8 cellular contexts compared by ENCODE assay signal in the genomic region with DNA sequence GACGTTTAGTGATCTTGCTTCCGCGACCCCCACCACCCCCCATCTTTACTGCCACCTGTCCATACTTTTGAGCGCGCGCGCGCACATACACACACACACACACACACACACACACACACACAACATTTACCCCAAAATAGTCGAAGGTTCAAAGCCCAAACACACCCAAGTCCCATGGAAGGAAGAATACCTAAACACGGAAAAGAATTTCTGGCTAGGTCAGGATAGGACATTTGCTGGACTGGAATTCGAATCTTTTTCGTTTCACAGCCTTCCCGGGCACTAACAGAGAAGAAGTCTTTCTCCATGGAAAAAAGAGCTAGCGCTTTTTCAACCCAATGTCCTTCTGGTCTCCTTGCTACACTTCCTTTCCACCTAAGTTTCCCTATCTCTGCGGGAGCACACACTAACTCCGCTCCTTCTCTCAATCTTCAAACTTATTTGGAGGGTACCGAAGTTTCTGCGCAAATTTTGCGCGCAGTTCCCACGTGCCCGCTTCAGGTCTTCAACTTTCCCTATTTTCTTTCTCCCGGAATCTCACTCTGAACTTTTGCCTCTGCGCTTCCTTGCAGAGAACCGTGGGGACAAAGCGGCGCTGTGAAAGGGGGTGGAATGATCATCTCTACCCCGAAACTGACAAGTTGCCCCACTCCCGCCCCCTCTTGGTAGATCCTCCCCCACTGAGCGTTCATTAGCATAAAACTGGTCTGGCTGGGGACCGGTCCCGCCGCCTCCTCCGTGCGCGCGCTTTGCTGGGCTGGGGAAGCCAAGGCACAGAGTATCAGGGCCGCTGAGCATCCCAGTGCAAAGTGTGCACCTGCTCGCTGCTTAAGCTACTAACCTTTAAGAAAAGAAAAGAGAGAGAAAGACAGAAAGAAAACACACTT. TPM values are rescaled to one million over a fixed set of nuclear protein-coding genes. Genes with fewer than 3 reads are reported as not detected.
DNase-seq lines count a peak whose midpoint lies in the region; ATAC-seq and TF ChIP-seq lines count a peak whose summit lies in the region.

No MANE protein-coding gene starts in this region.

- POLR2A ChIA-PET in activated CD8-positive, alpha-beta T cell treated with anti-CD3 and anti-CD28 coated beads for 36 hours (lab: Charles Lee) = no interaction called here

- H3K27me3 Mint-ChIP-seq in activated CD8-positive, alpha-beta T cell treated with anti-CD3 and anti-CD28 coated beads for 36 hours = peaks cover 37% of the 10 kb centered on the region

- no peak overlapping the region for H4K91ac ChIP-seq in trophoblast cell (ENCODE audit: low read depth, low read length)

- H3K4me1 Mint-ChIP-seq in activated CD8-positive, alpha-beta T cell treated with anti-CD3 and anti-CD28 coated beads for 36 hours (ENCODE audit: low read depth) = peaks cover 20% of the 10 kb centered on the region

- H4K8ac ChIP-seq in trophoblast cell (ENCODE audit: low read depth, low read length) = no peak overlapping the region

- H4K12ac ChIP-seq in trophoblast cell (ENCODE audit: low read depth, low read length) = no peak overlapping the region

- no peaks in the 10 kb centered on the region for H3K9me3 Mint-ChIP-seq in activated CD8-positive, alpha-beta T cell treated with anti-CD3 and anti-CD28 coated beads for 36 hours

- peak overlapping the region; percentile 99 for H3K4me2 ChIP-seq in trophoblast cell (ENCODE audit: low read length)

- no peak overlapping the region for H2BK120ac ChIP-seq in trophoblast cell (ENCODE audit: insufficient read depth, low read length, poor library complexity)

- H3K36me3 ChIP-seq in HAP-1 (replicated peaks) (no peaks in the 10 kb centered on the region), trophoblast cell (ENCODE audit: control insufficient read depth in 1 of 2, insufficient read depth in 2 of 2, low read length in 2 of 2) (no peaks in the 10 kb centered on the region)

- H2BK5ac ChIP-seq in trophoblast cell (ENCODE audit: low read depth, low read length, poor library complexity) = no peak overlapping the region

- in situ Hi-C loops in HAP-1 (cut with MboI; ENCODE audit: low sequenced_read_pairs) = loop anchor here (25.0 kb wide), 1 partner anchor 102 kb away; no protein-coding TSS in a partner anchor

- no peak overlapping the region for H3K23ac ChIP-seq in trophoblast cell (ENCODE audit: low read length)

- H3K4ac ChIP-seq in trophoblast cell (ENCODE audit: low read depth, low read length) = no peak overlapping the region

- peak; percentile 10; the same call in 1 of the 2 replicates for TF ChIP-seq CTCF in 22Rv1 (IDR thresholded peaks at IDR 0.05)
- TF ChIP-seq CTCF in activated CD8-positive, alpha-beta T cell treated with anti-CD3 and anti-CD28 coated beads for 36 hours (IDR thresholded peaks at IDR 0.05) = no peak

- no peak overlapping the region for H2BK12ac ChIP-seq in trophoblast cell (ENCODE audit: low read length)

- peak overlapping the region; percentile 62 for H3K4me3 Mint-ChIP-seq in activated CD8-positive, alpha-beta T cell treated with anti-CD3 and anti-CD28 coated beads for 36 hours

- H3K4me3 ChIP-seq in HAP-1 = peak overlapping the region; percentile 74
- H3K4me3 ChIP-seq in trophoblast cell (ENCODE audit: low read depth, low read length) = peak overlapping the region; percentile 64

- H3K27me3 ChIP-seq in HAP-1 (ENCODE audit: low read depth) (no peaks in the 10 kb centered on the region), trophoblast cell (ENCODE audit: insufficient read depth, low read length) (peaks cover 28% of the 10 kb centered on the region)

- no peak overlapping the region for H2AFZ ChIP-seq in trophoblast cell (ENCODE audit: insufficient read depth, low read length, poor library complexity)

- no peak overlapping the region for H2AK5ac ChIP-seq in trophoblast cell (ENCODE audit: low read length)

- H3K9ac ChIP-seq in trophoblast cell (ENCODE audit: low read length) = no peak overlapping the region

- CTCF ChIA-PET in activated CD8-positive, alpha-beta T cell treated with anti-CD3 and anti-CD28 coated beads for 36 hours (lab: Charles Lee) = interaction anchor here (0.8 kb wide), 1 partner anchor 15 kb away, joined by 4 read pairs; no protein-coding TSS in a partner anchor

- H3K79me1 ChIP-seq in trophoblast cell (ENCODE audit: low read length) = no peaks in the 10 kb centered on the region

- DNase-seq in HAP-1 (ENCODE audit: low spot score in 2 of 2) (peak; percentile 84 to 91), Right ventricle myocardium superior (peak; percentile 71), trophoblast cell (no peak), NCI-H510A (lab: John Stamatoyannopoulos, UW) (no peak), H4 (ENCODE audit: low spot score) (no peak)
- DNase-seq in activated CD8-positive, alpha-beta T cell treated with anti-CD3 and anti-CD28 coated beads for 36 hours = peak; percentile 24
- DNase-seq in NK-92 treated with Interleukin-12 subunit alpha and Interleukin-12 subunit beta, amount 100 ng/mL, for 24 hours (lab: John Stamatoyannopoulos, UW) = no peak

- H3K36me3 Mint-ChIP-seq in activated CD8-positive, alpha-beta T cell treated with anti-CD3 and anti-CD28 coated beads for 36 hours (ENCODE audit: low read depth) = peaks cover 2% of the 10 kb centered on the region

- H3K18ac ChIP-seq in trophoblast cell (ENCODE audit: low read length) = no peak overlapping the region

- peak overlapping the region; percentile 40; the same call in 1 of the 2 replicates for H3K27ac ChIP-seq in 22Rv1
- H3K27ac ChIP-seq in trophoblast cell (ENCODE audit: low read depth, low read length) = no peak overlapping the region

- no CpG with 5 or more reads among the region's 39 CpGs for WGBS in trophoblast cell (ENCODE audit: extremely low coverage, insufficient coverage, insufficient read length)

- H3K79me2 ChIP-seq in trophoblast cell (ENCODE audit: control insufficient read depth, insufficient read depth, low read length, poor library complexity) = no peaks in the 10 kb centered on the region

- H3K14ac ChIP-seq in trophoblast cell (ENCODE audit: low read length) = no peak overlapping the region

- H3K9me3 ChIP-seq in HAP-1 = no peaks in the 10 kb centered on the region
- no peaks in the 10 kb centered on the region for H3K9me3 ChIP-seq in trophoblast cell (ENCODE audit: insufficient read depth, low read depth, low read length)

- intact Hi-C loops in activated CD8-positive, alpha-beta T cell treated with anti-CD3 and anti-CD28 coated beads for 36 hours (cut with micrococcal nuclease) = no loop called here
- intact Hi-C loops in Right ventricle myocardium superior (cut with DNase I) = no loop called here

- peak; percentile 53 for ATAC-seq in activated CD8-positive, alpha-beta T cell treated with anti-CD3 and anti-CD28 coated beads for 36 hours
- peak; percentile 67 for ATAC-seq in Right ventricle myocardium superior (ENCODE audit: poor library complexity)

- H3K4me1 ChIP-seq in HAP-1 = peaks cover 44% of the 10 kb centered on the region
- H3K4me1 ChIP-seq in trophoblast cell (ENCODE audit: control insufficient read depth in 1 of 2, insufficient read depth in 2 of 2, low read length in 2 of 2) = peaks cover 9 to 10% of the 10 kb centered on the region in 2 experiments

- H3K27ac Mint-ChIP-seq in activated CD8-positive, alpha-beta T cell treated with anti-CD3 and anti-CD28 coated beads for 36 hours = no peak overlapping the region

RNA-seq across cellular contexts. Expression of gene DACH1, which starts 2.7 kb away (rescaled TPM):
- not detected for total RNA-seq in activated CD8-positive, alpha-beta T cell treated with anti-CD3 and anti-CD28 coated beads for 36 hours
- 2.9 TPM for total RNA-seq in Right ventricle myocardium superior
- 1.8 and 2.0 TPM in 2 replicates for polyA plus RNA-seq in trophoblast cell (2013)
- total RNA-seq in H4 (2014; rRNA removed; shearing (Covaris generic)) = 0.14 TPM in 1 of 2 replicates, not detected in the other

Comparison
In these comparisons a context has a peak if more than half of its experiments do, and no peak if none do; other contexts are left out.
1. DNase-seq: peak in HAP-1 (2 of 2), activated CD8-positive, alpha-beta T cell treated with anti-CD3 and anti-CD28 coated beads for 36 hours (single experiment) and Right ventricle myocardium superior (single experiment); none in trophoblast cell (0 of 2), NCI-H510A (single experiment), NK-92 treated with Interleukin-12 subunit alpha and Interleukin-12 subunit beta, amount 100 ng/mL, for 24 hours (single experiment) and H4 (single experiment).